ENCODE assay signal across 1 cellular context in genomic region chr3:36765104-36765503, GRCh38.
TF ChIP-seq lines count a peak whose summit lies in the region.

No MANE protein-coding gene starts in this region.

TF ChIP-seq in GM23338, 12 proteins besides CTCF, POLR2A, EP300 and RAD21 (continued from another document):
- TF ChIP-seq ZNF462 (CRISPR knock-in tag; IDR thresholded peaks at IDR 0.05) (no peak), NANOG (IDR thresholded peaks at IDR 0.05; ENCODE audit: borderline replicate concordance) (no peak), STAT1 (IDR thresholded peaks at IDR 0.05; ENCODE audit: unreplicated experiment) (no peak), JUNB (IDR thresholded peaks at IDR 0.05; ENCODE audit: unreplicated experiment) (no peak), POLR2AphosphoS5 (IDR thresholded peaks at IDR 0.05; ENCODE audit: low read depth) (no peak)
